In genomic region chr12:48104531-48104930, GRCh38 we compare ENCODE assay signal across 10 cellular contexts. TPM values are rescaled to one million over a fixed set of nuclear protein-coding genes. Genes with fewer than 3 reads are reported as not detected.
DNase-seq lines count a peak whose midpoint lies in the region; ATAC-seq, FAIRE-seq and TF ChIP-seq lines count a peak whose summit lies in the region.
"Had no signal": no experiment of that assay in that cellular context is flagged by ENCODE, and none has a peak within 500 bp of the region (broad histone marks: within the 10 kb centered on the region; RNA-seq: fewer than 3 reads in every experiment).

No MANE protein-coding gene starts in this region.

- H3K4me2 ChIP-seq in keratinocyte (ENCODE audit: control insufficient read depth, extremely low read depth, insufficient read depth, low read depth, low read length), result peak overlapping the region; percentile 90

- peak overlapping the region; percentile 2 for H3K27ac Mint-ChIP-seq in stimulated activated naive CD8-positive, alpha-beta T cell treated with anti-CD3 and anti-CD28 coated beads, Interleukin-15, Interleukin-2, amounts not matched to agents 100 ng/mL and 50 ng/mL, for 24 hours
- peak overlapping the region; percentile 58 for H3K27ac Mint-ChIP-seq in activated CD8-positive, alpha-beta T cell treated with anti-CD3 and anti-CD28 coated beads, Interleukin-2, amount 10 ng/mL, durations not matched to agents 7 days and 5 days

- peak overlapping the region; percentile 95 for H3K4me3 Mint-ChIP-seq in stimulated activated naive CD8-positive, alpha-beta T cell treated with anti-CD3 and anti-CD28 coated beads, Interleukin-15, Interleukin-2, amounts not matched to agents 100 ng/mL and 50 ng/mL, for 24 hours
- H3K4me3 Mint-ChIP-seq in activated CD8-positive, alpha-beta T cell treated with anti-CD3 and anti-CD28 coated beads, Interleukin-2, amount 10 ng/mL, durations not matched to agents 7 days and 5 days, result peak overlapping the region; percentile 88

- peak overlapping the region; percentile 62 for H2AFZ ChIP-seq in keratinocyte (ENCODE audit: control insufficient read depth, low read length)

- no peaks in the 10 kb centered on the region for H3K27me3 Mint-ChIP-seq in stimulated activated naive CD8-positive, alpha-beta T cell treated with anti-CD3 and anti-CD28 coated beads, Interleukin-15, Interleukin-2, amounts not matched to agents 100 ng/mL and 50 ng/mL, for 24 hours
- H3K27me3 Mint-ChIP-seq in activated CD8-positive, alpha-beta T cell treated with anti-CD3 and anti-CD28 coated beads, Interleukin-2, amount 10 ng/mL, durations not matched to agents 7 days and 5 days (ENCODE audit: low read depth), result no peaks in the 10 kb centered on the region

- H3K27ac ChIP-seq in keratinocyte (ENCODE audit: control insufficient read depth, insufficient read depth, low read length), result no peak overlapping the region

- no peaks in the 10 kb centered on the region for H3K9me3 ChIP-seq in keratinocyte (ENCODE audit: control insufficient read depth, low read depth, low read length)

- DNase-seq in stimulated activated naive CD8-positive, alpha-beta T cell treated with anti-CD3 and anti-CD28 coated beads, Interleukin-15, Interleukin-2, amounts not matched to agents 100 U/mL and 50 U/mL, for 24 hours, result no peak
- DNase-seq in activated CD8-positive, alpha-beta T cell treated with anti-CD3 and anti-CD28 coated beads, Interleukin-2, amount 10 ng/mL, durations not matched to agents 7 days and 5 days, result no peak
- DNase-seq in keratinocyte (ENCODE audit: low read depth, low spot score) (no peak), left lobe of liver (ENCODE audit: low spot score) (no peak), germinal center (ENCODE audit: low spot score) (no peak), NCI-H128 (lab: John Stamatoyannopoulos, UW; ENCODE audit: unreplicated experiment) (no peak)
- DNase-seq: NCI-H1930 had no signal

- H3K4me1 ChIP-seq in keratinocyte (ENCODE audit: control insufficient read depth, extremely low read depth, insufficient read depth, low read length), result peaks cover 17% of the 10 kb centered on the region

- CTCF ChIA-PET in activated CD8-positive, alpha-beta T cell treated with anti-CD3 and anti-CD28 coated beads, Interleukin-2, amount 10 ng/mL, durations not matched to agents 7 days and 5 days (lab: Charles Lee), result interaction anchor here (1.3 to 2.5 kb wide), 4 partner anchors 14 to 155 kb away, joined by 3 to 10 read pairs (median 4); partner anchors contain the start of gene PFKM

- H3K36me3 Mint-ChIP-seq in stimulated activated naive CD8-positive, alpha-beta T cell treated with anti-CD3 and anti-CD28 coated beads, Interleukin-15, Interleukin-2, amounts not matched to agents 100 ng/mL and 50 ng/mL, for 24 hours (ENCODE audit: low read depth), result peaks cover 12% of the 10 kb centered on the region
- H3K36me3 Mint-ChIP-seq in activated CD8-positive, alpha-beta T cell treated with anti-CD3 and anti-CD28 coated beads, Interleukin-2, amount 10 ng/mL, durations not matched to agents 7 days and 5 days (ENCODE audit: low read depth), result peaks cover 10% of the 10 kb centered on the region

- H3K79me2 ChIP-seq in keratinocyte (ENCODE audit: control insufficient read depth, insufficient read depth, low read length), result peaks cover 40% of the 10 kb centered on the region

- H3K36me3 ChIP-seq in keratinocyte (ENCODE audit: control insufficient read depth in 2 of 2, extremely low read depth in 1 of 2, insufficient read depth in 2 of 2, low read length in 2 of 2), result no peaks in the 10 kb centered on the region

- H3K9me3 Mint-ChIP-seq in stimulated activated naive CD8-positive, alpha-beta T cell treated with anti-CD3 and anti-CD28 coated beads, Interleukin-15, Interleukin-2, amounts not matched to agents 100 ng/mL and 50 ng/mL, for 24 hours, result no peaks in the 10 kb centered on the region
- no peaks in the 10 kb centered on the region for H3K9me3 Mint-ChIP-seq in activated CD8-positive, alpha-beta T cell treated with anti-CD3 and anti-CD28 coated beads, Interleukin-2, amount 10 ng/mL, durations not matched to agents 7 days and 5 days (ENCODE audit: insufficient read depth)

- dilution Hi-C loops in keratinocyte (cut with MboI; ENCODE audit: extremely low pct_ligation_motif_present, low sequenced_read_pairs), result no loop called here

- H4K20me1 ChIP-seq in keratinocyte (ENCODE audit: control insufficient read depth, extremely low read depth, insufficient read depth, low read length), result no peaks in the 10 kb centered on the region

- FAIRE-seq in keratinocyte (lab: Jason Lieb, UNC), result peak; percentile 41
- FAIRE-seq: endometrium had no signal

- peak overlapping the region in 2 of 3 experiments; percentile 91 for H3K4me3 ChIP-seq in keratinocyte (ENCODE audit: control insufficient read depth in 2 of 3, extremely low read depth in 1 of 3, insufficient read depth in 2 of 3, low read depth in 1 of 3, low read length in 3 of 3)

- ATAC-seq in stimulated activated naive CD8-positive, alpha-beta T cell treated with anti-CD3 and anti-CD28 coated beads, Interleukin-15, Interleukin-2, amounts not matched to agents 100 U/mL and 50 U/mL, for 24 hours, result no peak
- ATAC-seq in activated CD8-positive, alpha-beta T cell treated with anti-CD3 and anti-CD28 coated beads, Interleukin-2, amount 10 ng/mL, durations not matched to agents 7 days and 5 days, result no peak
- ATAC-seq in GM18502 (IDR thresholded peaks at IDR 0.05; ENCODE audit: poor library complexity, unreplicated experiment) (no peak), left lobe of liver (no peak)

- POLR2A ChIA-PET in activated CD8-positive, alpha-beta T cell treated with anti-CD3 and anti-CD28 coated beads, Interleukin-2, amount 10 ng/mL, durations not matched to agents 7 days and 5 days (lab: Charles Lee), result interaction anchor here (0.7 to 3.0 kb wide), 7 partner anchors 9 to 583 kb away, joined by 3 to 35 read pairs (median 3); partner anchors contain the start of gene ASB8

- peak overlapping the region; percentile 98 for H3K9ac ChIP-seq in keratinocyte (ENCODE audit: control insufficient read depth, extremely low read depth, insufficient read depth, low read length)

- H3K4me1 Mint-ChIP-seq in stimulated activated naive CD8-positive, alpha-beta T cell treated with anti-CD3 and anti-CD28 coated beads, Interleukin-15, Interleukin-2, amounts not matched to agents 100 ng/mL and 50 ng/mL, for 24 hours (ENCODE audit: low read depth), result peaks cover 50% of the 10 kb centered on the region
- peaks cover 51% of the 10 kb centered on the region for H3K4me1 Mint-ChIP-seq in activated CD8-positive, alpha-beta T cell treated with anti-CD3 and anti-CD28 coated beads, Interleukin-2, amount 10 ng/mL, durations not matched to agents 7 days and 5 days (ENCODE audit: low read depth)

- no peaks in the 10 kb centered on the region for H3K27me3 ChIP-seq in keratinocyte (ENCODE audit: control insufficient read depth, extremely low read depth, insufficient read depth, low read length)

- TF ChIP-seq CTCF in keratinocyte (optimal IDR thresholded peaks at IDR 0.05 in 1 of 3, IDR thresholded peaks at IDR 0.05 in 1 of 3, conservative IDR thresholded peaks at IDR 0.05 in 1 of 3; ENCODE audit: extremely low read depth in 1 of 3, insufficient read depth in 2 of 3, low read length in 3 of 3), result no peak

- no peaks in the 10 kb centered on the region for H3K9me1 ChIP-seq in keratinocyte (ENCODE audit: control insufficient read depth, extremely low read depth, insufficient read depth, low read length)

RNA-seq across cellular contexts. Expression of gene SENP1, which starts 1.3 kb away (rescaled TPM):
- total RNA-seq in activated CD8-positive, alpha-beta T cell treated with anti-CD3 and anti-CD28 coated beads, Interleukin-2, amount 10 ng/mL, durations not matched to agents 7 days and 5 days, result 10 to 100 TPM; 45.6 to 50.1 TPM
- polyA plus RNA-seq in keratinocyte, result 8.6 to 15.4 TPM (median 11.9 TPM) in 3 replicates
- 3.8 TPM for polyA plus RNA-seq in keratinocyte (2011; ENCODE audit: low read depth)
- 5.2 and 11.3 TPM in 2 replicates for polyA plus RNA-seq in keratinocyte (2011; cell fraction: cytosol; rRNA removed)
- polyA plus RNA-seq in keratinocyte (2011; cell fraction: nucleus; rRNA removed), result 6.7 and 9.6 TPM in 2 replicates
- polyA plus RNA-seq in keratinocyte (2012; ENCODE audit: low replicate concordance), result 4.2 and 6.7 TPM in 2 replicates
- polyA minus RNA-seq in keratinocyte, result 6.3 to 26.0 TPM (median 14.8 TPM) in 3 replicates
- 4.6 TPM for polyA minus RNA-seq in keratinocyte (2011; cell fraction: cytosol; rRNA and poly(A)+ RNA removed)
- 5.8 and 17.9 TPM in 2 replicates for polyA minus RNA-seq in keratinocyte (2011; cell fraction: nucleus; rRNA and poly(A)+ RNA removed)
- total RNA-seq in left lobe of liver, result 3.9 TPM

RNA-seq across cellular contexts. Expression of gene PFKM, which starts 14.6 kb away (rescaled TPM):
- 10 to 100 TPM; 20.6 to 22.7 TPM for total RNA-seq in activated CD8-positive, alpha-beta T cell treated with anti-CD3 and anti-CD28 coated beads, Interleukin-2, amount 10 ng/mL, durations not matched to agents 7 days and 5 days
- 67.1 to 105 TPM (median 67.9 TPM) in 3 replicates for polyA plus RNA-seq in keratinocyte
- polyA plus RNA-seq in keratinocyte (2011; ENCODE audit: low read depth), result 40.7 TPM
- polyA plus RNA-seq in keratinocyte (2011; cell fraction: cytosol; rRNA removed), result 45.6 and 57.0 TPM in 2 replicates
- 106 and 108 TPM in 2 replicates for polyA plus RNA-seq in keratinocyte (2011; cell fraction: nucleus; rRNA removed)
- 38.7 and 51.2 TPM in 2 replicates for polyA plus RNA-seq in keratinocyte (2012; ENCODE audit: low replicate concordance)
- polyA minus RNA-seq in keratinocyte, result 63.3 to 84.0 TPM (median 70.0 TPM) in 3 replicates
- 43.4 TPM for polyA minus RNA-seq in keratinocyte (2011; cell fraction: cytosol; rRNA and poly(A)+ RNA removed)
- 32.4 and 61.3 TPM in 2 replicates for polyA minus RNA-seq in keratinocyte (2011; cell fraction: nucleus; rRNA and poly(A)+ RNA removed)
- total RNA-seq in left lobe of liver, result 5.4 TPM

RNA-seq across cellular contexts. Expression of gene ASB8, which starts 52.8 kb away (rescaled TPM):
- 10 to 100 TPM; 37.9 to 47.2 TPM for total RNA-seq in activated CD8-positive, alpha-beta T cell treated with anti-CD3 and anti-CD28 coated beads, Interleukin-2, amount 10 ng/mL, durations not matched to agents 7 days and 5 days
- polyA plus RNA-seq in keratinocyte, result 18.4 to 21.7 TPM (median 19.0 TPM) in 3 replicates
- 1.9 TPM for polyA plus RNA-seq in keratinocyte (2011; ENCODE audit: low read depth)
- polyA plus RNA-seq in keratinocyte (2011; cell fraction: cytosol; rRNA removed), result 11.3 and 13.7 TPM in 2 replicates
- 11.4 and 13.6 TPM in 2 replicates for polyA plus RNA-seq in keratinocyte (2011; cell fraction: nucleus; rRNA removed)
- polyA plus RNA-seq in keratinocyte (2012; ENCODE audit: low replicate concordance), result 10.5 and 18.7 TPM in 2 replicates
- 17.9 to 27.7 TPM (median 22.1 TPM) in 3 replicates for polyA minus RNA-seq in keratinocyte
- polyA minus RNA-seq in keratinocyte (2011; cell fraction: cytosol; rRNA and poly(A)+ RNA removed), result 8.4 TPM
- 5.7 and 9.4 TPM in 2 replicates for polyA minus RNA-seq in keratinocyte (2011; cell fraction: nucleus; rRNA and poly(A)+ RNA removed)
- 24.7 TPM for total RNA-seq in left lobe of liver
